Comparison of ENCODE assay signal across 30 cellular contexts in genomic region chrX:5449323-5449722, GRCh38.
"Had no signal": no experiment of that assay in that cellular context is flagged by ENCODE, and none has a peak within 500 bp of the region (broad histone marks: within the 10 kb centered on the region; RNA-seq: fewer than 3 reads in every experiment).

No MANE protein-coding gene starts in this region.

- FAIRE-seq: bronchial epithelial cell, TTC549 had no signal

- ATAC-seq: activated CD8-positive, alpha-beta T cell treated with anti-CD3 and anti-CD28 coated beads for 36 hours; activated naive CD4-positive, alpha-beta T cell treated with anti-CD3 and anti-CD28 coated beads, Interleukin-2, amount 50 U/mL, for 72 hours; activated T-cell treated with anti-CD3 and anti-CD28 coated beads, Interleukin-2, amount 50 U/mL, for 4 hours; activated T-cell treated with anti-CD3 and anti-CD28 coated beads, Interleukin-2, amount 50 U/mL, for 72 hours; activated T-helper 17 cell treated with anti-CD3 and anti-CD28 coated beads, Interleukin-2, amount 50 U/mL, for 72 hours had no signal

- DNase-seq: activated B cell treated with CpG ODN at 0.5 μM for 24 hours; activated CD4-positive, alpha-beta memory T cell treated with anti-CD3 and anti-CD28 coated beads for 36 hours; activated CD4-positive, alpha-beta T cell treated with anti-CD3 and anti-CD28 coated beads for 4 hours; activated CD4-positive, alpha-beta T cell treated with anti-CD3 and anti-CD28 coated beads, Interleukin-2, amount 10 ng/mL, durations not matched to agents 24 days and 14 days; activated CD4-positive, alpha-beta T cell treated with anti-CD3 and anti-CD28 coated beads, Interleukin-2, amount 50 U/mL, for 1 hour; activated CD4-positive, alpha-beta T cell treated with anti-CD3 and anti-CD28 coated beads, Interleukin-2, amount 50 U/mL, for 4 hours; activated CD4-positive, CD25-positive, alpha-beta regulatory T cell treated with anti-CD3 and anti-CD28 coated beads, Interleukin-2, amount 50 U/mL, for 72 hours; activated CD8-positive, alpha-beta memory T cell treated with anti-CD3 and anti-CD28 coated beads, Interleukin-2, amount 50 U/mL, for 4 hours; activated CD8-positive, alpha-beta T cell treated with anti-CD3 and anti-CD28 coated beads for 36 hours; activated effector memory CD4-positive, alpha-beta T cell treated with anti-CD3 and anti-CD28 coated beads, Interleukin-2, amount 50 U/mL, for 16 hours; activated gamma-delta T cell treated with Interleukin-2 at 50 U/mL for 16 hours; activated naive CD4-positive, alpha-beta T cell; activated naive CD4-positive, alpha-beta T cell treated with anti-CD3 and anti-CD28 coated beads for 36 hours; activated naive CD4-positive, alpha-beta T cell treated with anti-CD3 and anti-CD28 coated beads, Interleukin-2, amount 50 U/mL, for 16 hours; activated naive CD8-positive, alpha-beta T cell treated with anti-CD3 and anti-CD28 coated beads for 36 hours; activated T-cell treated with anti-CD3 and anti-CD28 coated beads for 4 hours; activated T-cell treated with anti-CD3 and anti-CD28 coated beads, Interleukin-2, amount 50 U/mL, for 1 hour; activated T-cell treated with anti-CD3 and anti-CD28 coated beads, Interleukin-2, amount 50 U/mL, for 4 hours; activated T-cell treated with anti-CD3 and anti-CD28 coated beads, Interleukin-2, amount 50 U/mL, for 72 hours; adrenal gland; amniotic stem cell; aorta; cerebellar nuclear complex; colonic mucosa; T-helper 2 cell; T-helper 9 cell had no signal
